8 cellular contexts compared by ENCODE assay signal in the genomic region with DNA sequence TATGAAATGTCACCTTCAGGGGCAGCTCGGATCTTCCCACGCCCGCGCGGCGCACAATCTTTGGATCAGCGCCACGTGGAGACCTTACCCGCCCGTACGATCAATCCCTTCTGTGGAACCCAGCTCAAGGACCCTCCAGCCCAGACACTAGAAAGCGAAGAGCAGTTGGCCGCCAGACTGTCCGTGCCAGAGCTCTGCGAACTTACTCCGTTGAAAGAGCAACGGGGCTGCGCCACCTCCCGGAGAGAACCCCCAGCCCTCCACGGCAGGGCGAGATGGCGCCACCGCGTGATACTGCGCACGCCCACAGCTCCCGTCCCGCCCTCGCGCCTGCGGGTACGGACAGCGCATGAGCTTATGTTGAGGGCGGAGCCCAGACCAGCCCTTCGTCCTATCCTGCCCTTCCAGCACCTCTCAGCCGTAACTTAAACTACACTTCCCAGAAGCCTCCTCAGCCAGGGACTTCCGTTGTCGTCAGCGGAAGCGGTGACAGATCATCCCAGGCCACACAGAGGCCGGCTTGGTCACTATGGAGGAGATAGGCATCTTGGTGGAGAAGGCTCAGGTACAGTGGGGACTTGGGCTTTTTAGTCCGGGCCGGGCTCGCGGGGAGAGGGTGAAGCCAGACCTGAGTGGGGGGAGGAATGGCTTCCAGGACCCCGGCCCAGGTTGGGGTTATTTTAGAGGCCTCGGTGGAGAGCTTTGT. TPM values are rescaled to one million over a fixed set of nuclear protein-coding genes. Genes with fewer than 3 reads are reported as not detected.
DNase-seq lines count a peak whose midpoint lies in the region; ATAC-seq and TF ChIP-seq lines count a peak whose summit lies in the region.

A gene (plus strand): TSS at position 492 of the 706 bp plus-strand sequence. CDS start 38 bp downstream, at position 530.

- peak; percentile 100 for DNase-seq in GM12865 (ENCODE audit: low read depth)
- DNase-seq in NCI-H128 (lab: John Stamatoyannopoulos, UW; ENCODE audit: unreplicated experiment) = peak; percentile 97
- DNase-seq in SW 1271 (lab: John Stamatoyannopoulos, UW) = peak; percentile 83 to 96
- peak; percentile 98 for DNase-seq in activated naive CD8-positive, alpha-beta T cell treated with anti-CD3 and anti-CD28 coated beads, Interleukin-2, amount 50 U/mL, for 24 hours
- peak; percentile 99 for DNase-seq in Right ventricle myocardium superior
- peak; percentile 99 for DNase-seq in transverse colon

- H3K27me3 ChIP-seq in parathyroid adenoma (ENCODE audit: control insufficient read depth, insufficient read depth, low read length) (no peaks in the 10 kb centered on the region), transverse colon (no peaks in the 10 kb centered on the region)

- no peaks in the 10 kb centered on the region for H3K36me3 ChIP-seq in parathyroid adenoma (ENCODE audit: control insufficient read depth, insufficient read depth, low read length)
- H3K36me3 ChIP-seq in transverse colon = peaks cover 0 to 33% (median 8%) of the 10 kb centered on the region in 4 donors

- H3K27me3 Mint-ChIP-seq in activated naive CD8-positive, alpha-beta T cell treated with anti-CD3 and anti-CD28 coated beads, Interleukin-2, amount 50 U/mL, for 24 hours = no peaks in the 10 kb centered on the region

- peak within 1 kb of the TSS; percentile 85 for H2AFZ ChIP-seq in parathyroid adenoma

- H3K9me3 ChIP-seq in parathyroid adenoma (ENCODE audit: control insufficient read depth, low read length) = no peaks in the 10 kb centered on the region
- no peaks in the 10 kb centered on the region for H3K9me3 ChIP-seq in transverse colon

- TF ChIP-seq CTCF in GM12865 (IDR thresholded peaks at IDR 0.05; ENCODE audit: insufficient read depth, low read depth, low read length, missing control alignments) (peak; percentile 88), parathyroid adenoma (IDR thresholded peaks at IDR 0.05) (peak; percentile 77), transverse colon (IDR thresholded peaks at IDR 0.05) (peak; percentile 61 to 96 (median 80))

- ATAC-seq in HG02678 (IDR thresholded peaks at IDR 0.05; ENCODE audit: unreplicated experiment) (peak; percentile 96), Right ventricle myocardium superior (ENCODE audit: poor library complexity) (peak; percentile 99)
- ATAC-seq in activated naive CD8-positive, alpha-beta T cell treated with anti-CD3 and anti-CD28 coated beads, Interleukin-2, amount 50 U/mL, for 24 hours = peak; percentile 98

- H3K4me1 Mint-ChIP-seq in activated naive CD8-positive, alpha-beta T cell treated with anti-CD3 and anti-CD28 coated beads, Interleukin-2, amount 50 U/mL, for 24 hours = peaks cover 47% of the 10 kb centered on the region

- no peak for TF ChIP-seq EP300 in transverse colon (IDR thresholded peaks at IDR 0.05; ENCODE audit: low read depth)

- H3K4me1 ChIP-seq in parathyroid adenoma (peaks cover 7% of the 10 kb centered on the region), transverse colon (peaks cover 15 to 27% (median 21%) of the 10 kb centered on the region in 4 donors)

- H3K4me3 Mint-ChIP-seq in activated naive CD8-positive, alpha-beta T cell treated with anti-CD3 and anti-CD28 coated beads, Interleukin-2, amount 50 U/mL, for 24 hours = peak within 1 kb of the TSS; percentile 95

- H3K27ac ChIP-seq in parathyroid adenoma (peak within 1 kb of the TSS; percentile 77), transverse colon (peak within 1 kb of the TSS; percentile 92 to 96 (median 94))

- TF ChIP-seq POLR2A in transverse colon (IDR thresholded peaks at IDR 0.05) = peak; percentile 85

- peaks cover 14% of the 10 kb centered on the region for H3K79me2 ChIP-seq in parathyroid adenoma

- peaks cover 49% of the 10 kb centered on the region for H3K36me3 Mint-ChIP-seq in activated naive CD8-positive, alpha-beta T cell treated with anti-CD3 and anti-CD28 coated beads, Interleukin-2, amount 50 U/mL, for 24 hours (ENCODE audit: low read depth)

- H3K9me3 Mint-ChIP-seq in activated naive CD8-positive, alpha-beta T cell treated with anti-CD3 and anti-CD28 coated beads, Interleukin-2, amount 50 U/mL, for 24 hours = no peaks in the 10 kb centered on the region

- peak within 1 kb of the TSS; percentile 83 for H3K4me3 ChIP-seq in GM12865 (ENCODE audit: low read depth, low read length)
- peak within 1 kb of the TSS; percentile 97 for H3K4me3 ChIP-seq in parathyroid adenoma (ENCODE audit: low read depth, low read length)
- peak within 1 kb of the TSS; percentile 60 to 85 (median 77) for H3K4me3 ChIP-seq in transverse colon

- intact Hi-C loops in Right ventricle myocardium superior (cut with DNase I) (loop anchor here (10.0 kb wide), 1 partner anchor 156 kb away; no protein-coding TSS in a partner anchor), transverse colon (cut with DNase I; ENCODE audit: low total_unique reads) (no loop called here)

- peak within 1 kb of the TSS; percentile 97 for H3K27ac Mint-ChIP-seq in activated naive CD8-positive, alpha-beta T cell treated with anti-CD3 and anti-CD28 coated beads, Interleukin-2, amount 50 U/mL, for 24 hours

- H3K4me2 ChIP-seq in parathyroid adenoma (ENCODE audit: low read length) = peak within 1 kb of the TSS; percentile 70

- in situ Hi-C loops in transverse colon (cut with MboI; ENCODE audit: low pct_ligation_motif_present in 1 of 4, low pct_unique_long_range_greater_than_20kb in 1 of 4, low sequenced_read_pairs in 3 of 4) = no loop called here

- H3K9ac ChIP-seq in parathyroid adenoma = peak within 1 kb of the TSS; percentile 75

- 0% methylated on average over 16 of the region's 47 CpGs; no CpG with 5 or more reads in 1 of the 2 donors for WGBS in transverse colon (ENCODE audit: low coverage in 1 of 2), 2 donors

RNA-seq across cellular contexts. Expression of the gene that starts here (rescaled TPM):
- total RNA-seq in Right ventricle myocardium superior = 64.8 TPM
- total RNA-seq in transverse colon = 10 to 100 TPM; 46.4 to 83.4 (median 77.5) TPM

Comparison
In these comparisons a context has a peak if more than half of its experiments do, and no peak if none do; other contexts are left out.
1. Peak in every context shown above with its lines: DNase-seq, ATAC-seq, H3K4me3 ChIP-seq and H3K27ac ChIP-seq.